Comparison of ENCODE assay signal across 9 cellular contexts in genomic region chr16:4184038-4184702, GRCh38. TPM values are rescaled to one million over a fixed set of nuclear protein-coding genes. Genes with fewer than 3 reads are reported as not detected.
A peak's percentile ranks its signal among the peaks of the same experiment; 100 is the strongest.
DNase-seq lines count a peak whose midpoint lies in the region; ATAC-seq, FAIRE-seq and TF ChIP-seq lines count a peak whose summit lies in the region.
"Had no signal": no experiment of that assay in that cellular context is flagged by ENCODE, and none has a peak within 500 bp of the region (broad histone marks: within the 10 kb centered on the region; RNA-seq: fewer than 3 reads in every experiment).

No MANE protein-coding gene starts in this region.

- peaks cover 14% of the 10 kb centered on the region for H3K27me3 Mint-ChIP-seq in activated CD4-positive, alpha-beta T cell treated with anti-CD3 and anti-CD28 coated beads, Interleukin-2, amount 10 ng/mL, durations not matched to agents 7 days and 5 days
- H3K27me3 Mint-ChIP-seq in astrocyte (ENCODE audit: low read depth, unreplicated experiment): peaks cover 5% of the 10 kb centered on the region

- no peak for TF ChIP-seq EP300 in transverse colon (IDR thresholded peaks at IDR 0.05; ENCODE audit: low read depth)

- no peak for DNase-seq in activated CD4-positive, alpha-beta T cell treated with anti-CD3 and anti-CD28 coated beads, Interleukin-2, amount 10 ng/mL, durations not matched to agents 7 days and 5 days
- DNase-seq in activated CD4-positive, alpha-beta T cell treated with anti-CD3 and anti-CD28 coated beads for 1 hour: no peak
- DNase-seq in astrocyte (ENCODE audit: low read depth): no peak
- DNase-seq in left lobe of liver (ENCODE audit: low spot score): peak; percentile 51
- no peak for DNase-seq in transverse colon
- DNase-seq in NCI-H510A (lab: John Stamatoyannopoulos, UW): no peak

- no peak for FAIRE-seq in astrocyte (lab: Jason Lieb, UNC)

- ATAC-seq in left lobe of liver (no peak), HG02588 (IDR thresholded peaks at IDR 0.05; ENCODE audit: unreplicated experiment) (no peak), GM21447 (IDR thresholded peaks at IDR 0.05; ENCODE audit: unreplicated experiment) (no peak)

- no peaks in the 10 kb centered on the region for H3K9me3 ChIP-seq in astrocyte (ENCODE audit: insufficient read depth, low read depth, low read length)
- H3K9me3 ChIP-seq in transverse colon: no peaks in the 10 kb centered on the region

- H3K27ac Mint-ChIP-seq in activated CD4-positive, alpha-beta T cell treated with anti-CD3 and anti-CD28 coated beads, Interleukin-2, amount 10 ng/mL, durations not matched to agents 7 days and 5 days: peak overlapping the region; percentile 79
- peak overlapping the region; percentile 18 for H3K27ac Mint-ChIP-seq in astrocyte (ENCODE audit: unreplicated experiment)

- TF ChIP-seq CTCF in astrocyte (IDR thresholded peaks at IDR 0.05; ENCODE audit: insufficient read depth, low read depth, low read length) (no peak), transverse colon (IDR thresholded peaks at IDR 0.05) (no peak)

- H3K4me2 ChIP-seq in astrocyte (ENCODE audit: low read length): peak overlapping the region; percentile 97

- H3K27ac ChIP-seq in astrocyte (ENCODE audit: low read depth, low read length) (peak overlapping the region; percentile 63), transverse colon (peak overlapping the region; percentile 94 to 98 (median 97))

- H3K36me3 ChIP-seq in astrocyte (ENCODE audit: insufficient read depth, low read length) (no peaks in the 10 kb centered on the region), transverse colon (no peaks in the 10 kb centered on the region)

- POLR2A ChIA-PET in activated CD4-positive, alpha-beta T cell treated with anti-CD3 and anti-CD28 coated beads, Interleukin-2, amount 10 ng/mL, durations not matched to agents 7 days and 5 days (lab: Charles Lee): no interaction called here

- 26% methylated on average over 31 of the region's 59 CpGs; no CpG with 5 or more reads in 1 of the 2 donors for WGBS in transverse colon (ENCODE audit: low coverage in 1 of 2), 2 donors

- H3K36me3 Mint-ChIP-seq in activated CD4-positive, alpha-beta T cell treated with anti-CD3 and anti-CD28 coated beads, Interleukin-2, amount 10 ng/mL, durations not matched to agents 7 days and 5 days (ENCODE audit: low read depth): no peaks in the 10 kb centered on the region
- no peaks in the 10 kb centered on the region for H3K36me3 Mint-ChIP-seq in astrocyte (ENCODE audit: low read depth, unreplicated experiment)

- no peaks in the 10 kb centered on the region for H3K9me3 Mint-ChIP-seq in activated CD4-positive, alpha-beta T cell treated with anti-CD3 and anti-CD28 coated beads, Interleukin-2, amount 10 ng/mL, durations not matched to agents 7 days and 5 days
- no peaks in the 10 kb centered on the region for H3K9me3 Mint-ChIP-seq in astrocyte (ENCODE audit: unreplicated experiment)

- TF ChIP-seq POLR2A in transverse colon (IDR thresholded peaks at IDR 0.05): no peak

- H3K4me1 ChIP-seq in astrocyte (ENCODE audit: insufficient read depth, low read length) (peaks cover 5% of the 10 kb centered on the region), transverse colon (peaks cover 4 to 10% (median 5%) of the 10 kb centered on the region in 4 donors)

- in situ Hi-C loops in transverse colon (cut with MboI; ENCODE audit: low pct_ligation_motif_present in 1 of 4, low pct_unique_long_range_greater_than_20kb in 1 of 4, low sequenced_read_pairs in 3 of 4): loop anchor here in 1 of 4 donors (25.0 kb wide), 1 partner anchor 153 kb away; no protein-coding TSS in a partner anchor

- intact Hi-C loops in transverse colon (cut with DNase I; ENCODE audit: low total_unique reads): no loop called here

- peak overlapping the region; percentile 68 for H3K4me3 Mint-ChIP-seq in activated CD4-positive, alpha-beta T cell treated with anti-CD3 and anti-CD28 coated beads, Interleukin-2, amount 10 ng/mL, durations not matched to agents 7 days and 5 days
- H3K4me3 Mint-ChIP-seq in astrocyte (ENCODE audit: unreplicated experiment): peak overlapping the region; percentile 78

- no peaks in the 10 kb centered on the region for H4K20me1 ChIP-seq in astrocyte (ENCODE audit: insufficient read depth, low read length)

- H3K79me2 ChIP-seq in astrocyte (ENCODE audit: insufficient read depth, low read length): no peaks in the 10 kb centered on the region

- peaks cover 10% of the 10 kb centered on the region for H3K4me1 Mint-ChIP-seq in activated CD4-positive, alpha-beta T cell treated with anti-CD3 and anti-CD28 coated beads, Interleukin-2, amount 10 ng/mL, durations not matched to agents 7 days and 5 days
- peaks cover 3% of the 10 kb centered on the region for H3K4me1 Mint-ChIP-seq in astrocyte (ENCODE audit: low read depth, unreplicated experiment)

- H3K4me3 ChIP-seq in astrocyte (ENCODE audit: insufficient read depth, low read depth, low read length): peak overlapping the region; percentile 71
- peak overlapping the region; percentile 42 to 86 (median 76) for H3K4me3 ChIP-seq in transverse colon

- H3K27me3 ChIP-seq in astrocyte (ENCODE audit: insufficient read depth, low read length): no peaks in the 10 kb centered on the region
- H3K27me3 ChIP-seq in transverse colon: peaks cover 6% of the 10 kb centered on the region

- peak overlapping the region; percentile 96 for H2AFZ ChIP-seq in astrocyte (ENCODE audit: low read depth, low read length)

- peak overlapping the region; percentile 84 for H3K9ac ChIP-seq in astrocyte (ENCODE audit: low read length)

- CTCF ChIA-PET in activated CD4-positive, alpha-beta T cell treated with anti-CD3 and anti-CD28 coated beads, Interleukin-2, amount 10 ng/mL, durations not matched to agents 7 days and 5 days (lab: Charles Lee): no interaction called here

RNA-seq across cellular contexts. Expression of gene SRL, which starts 57.7 kb away (rescaled TPM):
- not detected for total RNA-seq in activated CD4-positive, alpha-beta T cell treated with anti-CD3 and anti-CD28 coated beads, Interleukin-2, amount 10 ng/mL, durations not matched to agents 7 days and 5 days
- not detected in 2 replicates for total RNA-seq in astrocyte
- 0.15 TPM for total RNA-seq in left lobe of liver
- under 1 TPM in 2 of 4 donors, not detected in 2; 0.32 to 0.68 TPM for total RNA-seq in transverse colon
- total RNA-seq: Daoy had no signal
